26 cellular contexts compared by ENCODE assay signal in the genomic region with DNA sequence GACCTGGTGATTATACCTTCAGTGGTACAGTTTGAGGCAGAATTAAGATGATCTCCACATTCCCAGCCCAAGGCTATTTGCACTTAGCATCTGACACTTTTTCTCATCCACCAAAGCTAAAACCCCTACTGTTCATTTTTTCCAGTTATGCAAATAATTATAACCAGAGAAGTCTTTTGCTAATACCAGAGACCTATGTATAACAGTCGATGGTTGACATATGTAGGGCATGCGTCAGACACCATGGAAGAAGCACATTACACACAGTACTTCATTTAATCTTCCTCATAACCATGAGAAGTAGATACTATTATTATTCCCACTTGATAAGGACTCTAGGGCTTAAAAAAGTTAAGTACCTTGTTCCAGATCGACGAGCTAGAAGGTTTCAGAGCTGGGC. TPM values are rescaled to one million over a fixed set of nuclear protein-coding genes. Genes with fewer than 3 reads are reported as not detected.
DNase-seq lines count a peak whose midpoint lies in the region; ATAC-seq and TF ChIP-seq lines count a peak whose summit lies in the region.
"Had no signal": no experiment of that assay in that cellular context is flagged by ENCODE, and none has a peak within 500 bp of the region (broad histone marks: within the 10 kb centered on the region; RNA-seq: fewer than 3 reads in every experiment).

No MANE protein-coding gene starts in this region.

- peaks cover 76% of the 10 kb centered on the region for H3K4me1 Mint-ChIP-seq in activated B cell treated with CpG ODN at 0.5 μM for 24 hours

- intact Hi-C loops in activated B cell treated with CpG ODN at 0.5 μM for 24 hours (cut with micrococcal nuclease) (loop anchor here (2.0 kb wide), 1 partner anchor 22 kb away; no protein-coding TSS in a partner anchor), posterior vena cava (cut with DNase I) (loop anchor here in 1 of 2 donors (10.0 kb wide), 1 partner anchor 836 kb away; no protein-coding TSS in a partner anchor)

- peak overlapping the region; percentile 70 for H3K27ac Mint-ChIP-seq in activated B cell treated with CpG ODN at 0.5 μM for 24 hours
- H3K27ac Mint-ChIP-seq: activated CD8-positive, alpha-beta memory T cell treated with anti-CD3 and anti-CD28 coated beads, Interleukin-2, amount 10 ng/mL, durations not matched to agents 7 days and 5 days; activated T-cell treated with anti-CD3 and anti-CD28 coated beads, Interleukin-2, amount 50 U/mL, for 72 hours had no signal

- DNase-seq in NCI-H1048 (lab: John Stamatoyannopoulos, UW) (peak; percentile 33), activated B cell treated with CpG ODN at 0.5 μM for 24 hours (no peak), HPDE6-E6E7 (ENCODE audit: extremely low spot score) (no peak), DMS153 (lab: John Stamatoyannopoulos, UW) (no peak), posterior vena cava (ENCODE audit: low spot score) (no peak)
- DNase-seq: activated CD4-positive, alpha-beta T cell treated with anti-CD3 and anti-CD28 coated beads, Interleukin-2, amount 50 U/mL, for 1 hour; activated CD8-positive, alpha-beta memory T cell treated with anti-CD3 and anti-CD28 coated beads, Interleukin-2, amount 10 ng/mL, durations not matched to agents 7 days and 5 days; activated naive CD4-positive, alpha-beta T cell; activated T-cell treated with anti-CD3 and anti-CD28 coated beads, Interleukin-2, amount 50 U/mL, for 72 hours; brain microvascular endothelial cell; COR-L47; DND-41; H7; Kasumi-1; left lung; NCI-H1436 treated with DMSO at 0.1 percent for 48 hours; NCI-H446; SIG-M5; stimulated activated CD4-positive, alpha-beta T cell treated with anti-CD3 and anti-CD28 coated beads, Interleukin-15, amount 100 ng/mL, for 24 hours; stomach; T-helper 9 cell; transverse colon had no signal

- H3K27me3 Mint-ChIP-seq in activated B cell treated with CpG ODN at 0.5 μM for 24 hours: no peaks in the 10 kb centered on the region
- H3K27me3 Mint-ChIP-seq: activated CD8-positive, alpha-beta memory T cell treated with anti-CD3 and anti-CD28 coated beads, Interleukin-2, amount 10 ng/mL, durations not matched to agents 7 days and 5 days had no signal

- ATAC-seq in GM19328 (IDR thresholded peaks at IDR 0.05; ENCODE audit: unreplicated experiment) (peak; percentile 31), activated B cell treated with CpG ODN at 0.5 μM for 24 hours (ENCODE audit: low read depth) (peak; percentile 37), HG02973 (IDR thresholded peaks at IDR 0.05; ENCODE audit: unreplicated experiment) (no peak)
- ATAC-seq: activated CD8-positive, alpha-beta memory T cell treated with anti-CD3 and anti-CD28 coated beads, Interleukin-2, amount 10 ng/mL, durations not matched to agents 7 days and 5 days; activated T-cell treated with anti-CD3 and anti-CD28 coated beads, Interleukin-2, amount 50 U/mL, for 72 hours; left lung had no signal

- no peak for TF ChIP-seq CTCF in C4-2B (conservative IDR thresholded peaks at IDR 0.05)
- TF ChIP-seq CTCF in activated B cell treated with CpG ODN at 0.5 μM for 24 hours (IDR thresholded peaks at IDR 0.05): no peak

- CTCF ChIA-PET in activated B cell treated with CpG ODN at 0.5 μM for 24 hours (lab: Charles Lee): no interaction called here

- POLR2A ChIA-PET in activated B cell treated with CpG ODN at 0.5 μM for 24 hours (lab: Charles Lee): interaction anchor here (1.1 to 1.5 kb wide), 2 partner anchors 13 to 36 kb away, joined by 3 to 4 read pairs; a partner anchor contains a TSS

- peak overlapping the region; percentile 81 for H3K27ac ChIP-seq in C4-2B
- H3K27ac ChIP-seq: brain microvascular endothelial cell, HL-60, transverse colon had no signal

- no peak overlapping the region for H3K4me3 Mint-ChIP-seq in activated B cell treated with CpG ODN at 0.5 μM for 24 hours
- H3K4me3 Mint-ChIP-seq: activated CD8-positive, alpha-beta memory T cell treated with anti-CD3 and anti-CD28 coated beads, Interleukin-2, amount 10 ng/mL, durations not matched to agents 7 days and 5 days; activated T-cell treated with anti-CD3 and anti-CD28 coated beads, Interleukin-2, amount 50 U/mL, for 72 hours had no signal

- peaks cover 6% of the 10 kb centered on the region for H3K9me3 Mint-ChIP-seq in activated B cell treated with CpG ODN at 0.5 μM for 24 hours
- H3K9me3 Mint-ChIP-seq: activated T-cell treated with anti-CD3 and anti-CD28 coated beads, Interleukin-2, amount 50 U/mL, for 72 hours had no signal

- peaks cover 34% of the 10 kb centered on the region for H3K36me3 Mint-ChIP-seq in activated B cell treated with CpG ODN at 0.5 μM for 24 hours (ENCODE audit: low read depth)
- H3K36me3 Mint-ChIP-seq: activated CD8-positive, alpha-beta memory T cell treated with anti-CD3 and anti-CD28 coated beads, Interleukin-2, amount 10 ng/mL, durations not matched to agents 7 days and 5 days had no signal

RNA-seq across cellular contexts. Expression of a gene that starts 36.5 kb away (rescaled TPM):
- total RNA-seq in activated B cell treated with CpG ODN at 0.5 μM for 24 hours: 46.0 and 46.3 TPM in 2 replicates
- total RNA-seq in posterior vena cava: 1 to 10 TPM; 1.2 to 1.5 TPM

Comparison
In these comparisons a context has a peak if more than half of its experiments do, and no peak if none do; other contexts are left out.
1. RNA of a gene that starts 36.5 kb away (total RNA-seq): 46.0 to 46.3 TPM in activated B cell treated with CpG ODN at 0.5 μM for 24 hours; 1.2 to 1.5 TPM in posterior vena cava; every median in the first group is over 10 times any median in the second.